Comparison of ENCODE assay signal across 11 cellular contexts in genomic region chr7:610531-611280, GRCh38.
DNase-seq lines count a peak whose midpoint lies in the region; ATAC-seq and TF ChIP-seq lines count a peak whose summit lies in the region.
"Had no signal": no experiment of that assay in that cellular context is flagged by ENCODE, and none has a peak within 500 bp of the region (broad histone marks: within the 10 kb centered on the region; RNA-seq: fewer than 3 reads in every experiment).

No MANE protein-coding gene starts in this region.

- no peaks in the 10 kb centered on the region for H3K9me3 ChIP-seq in ectodermal cell (ENCODE audit: control insufficient read depth, low read length)
- H3K9me3 ChIP-seq in mucosa of descending colon: no peaks in the 10 kb centered on the region
- no peaks in the 10 kb centered on the region for H3K9me3 ChIP-seq in upper lobe of left lung

- peaks cover 68% of the 10 kb centered on the region for H3K4me1 Mint-ChIP-seq in activated naive CD4-positive, alpha-beta T cell treated with anti-CD3 and anti-CD28 coated beads, Interleukin-2, amount 10 ng/mL, durations not matched to agents 7 days and 5 days

- TF ChIP-seq CTCF in mucosa of descending colon (IDR thresholded peaks at IDR 0.05): no peak
- TF ChIP-seq CTCF in upper lobe of left lung (IDR thresholded peaks at IDR 0.05): no peak

- no peak for TF ChIP-seq POLR2A in upper lobe of left lung (IDR thresholded peaks at IDR 0.05)

- no peaks in the 10 kb centered on the region for H3K27me3 Mint-ChIP-seq in activated naive CD4-positive, alpha-beta T cell treated with anti-CD3 and anti-CD28 coated beads, Interleukin-2, amount 10 ng/mL, durations not matched to agents 7 days and 5 days

- peak overlapping the region; percentile 67 for H3K27ac ChIP-seq in ectodermal cell (ENCODE audit: insufficient read depth, low read depth, low read length, poor library complexity, severe bottlenecking)
- peak overlapping the region; percentile 71 to 92 (median 87) for H3K27ac ChIP-seq in upper lobe of left lung

- 77 to 79% methylated on average over 21 of the region's 21 CpGs for WGBS in ectodermal cell, 2 experiments
- WGBS in upper lobe of left lung, 2 donors: 49 to 58% methylated on average over 15 to 20 of the region's 21 CpGs

- H3K27ac Mint-ChIP-seq in activated naive CD4-positive, alpha-beta T cell treated with anti-CD3 and anti-CD28 coated beads, Interleukin-2, amount 10 ng/mL, durations not matched to agents 7 days and 5 days: peak overlapping the region; percentile 26

- H3K4me3 ChIP-seq in ectodermal cell (ENCODE audit: insufficient read depth, low read depth, low read length) (no peak overlapping the region), mucosa of descending colon (no peak overlapping the region), upper lobe of left lung (no peak overlapping the region)

- ATAC-seq in mucosa of descending colon (peak; percentile 13), upper lobe of left lung (ENCODE audit: low FRiP score in 2 of 2) (peak; percentile 70 to 91), HG02970 (IDR thresholded peaks at IDR 0.05; ENCODE audit: low FRiP score, unreplicated experiment) (no peak)

- peaks cover 8% of the 10 kb centered on the region for H3K4me1 ChIP-seq in ectodermal cell (ENCODE audit: control insufficient read depth, insufficient read depth, low read length)
- no peaks in the 10 kb centered on the region for H3K4me1 ChIP-seq in mucosa of descending colon (ENCODE audit: low read depth)
- H3K4me1 ChIP-seq in upper lobe of left lung: peaks cover 24 to 36% (median 28%) of the 10 kb centered on the region in 4 donors

- TF ChIP-seq EP300 in upper lobe of left lung (IDR thresholded peaks at IDR 0.05): peak in 3 of 4 donors; percentile 70 to 93 (median 81)

- CTCF ChIA-PET in activated naive CD4-positive, alpha-beta T cell treated with anti-CD3 and anti-CD28 coated beads, Interleukin-2, amount 10 ng/mL, durations not matched to agents 7 days and 5 days (lab: Charles Lee): no interaction called here

- H3K36me3 ChIP-seq in ectodermal cell (ENCODE audit: control insufficient read depth, insufficient read depth, low read length) (no peaks in the 10 kb centered on the region), mucosa of descending colon (ENCODE audit: low read depth) (no peaks in the 10 kb centered on the region), upper lobe of left lung (no peaks in the 10 kb centered on the region)

- H3K36me3 Mint-ChIP-seq in activated naive CD4-positive, alpha-beta T cell treated with anti-CD3 and anti-CD28 coated beads, Interleukin-2, amount 10 ng/mL, durations not matched to agents 7 days and 5 days: peaks cover 14% of the 10 kb centered on the region

- intact Hi-C loops in mucosa of descending colon (cut with DNase I, micrococcal nuclease): no loop called here

- H3K27me3 ChIP-seq in ectodermal cell (ENCODE audit: control insufficient read depth, insufficient read depth, low read length, poor library complexity, severe bottlenecking) (no peaks in the 10 kb centered on the region), upper lobe of left lung (no peaks in the 10 kb centered on the region)

- DNase-seq in activated naive CD4-positive, alpha-beta T cell treated with anti-CD3 and anti-CD28 coated beads, Interleukin-2, amount 10 ng/mL, durations not matched to agents 7 days and 5 days: no peak
- DNase-seq in activated naive CD4-positive, alpha-beta T cell (lab: John Stamatoyannopoulos, UW): no peak
- DNase-seq in mucosa of descending colon: peak in 1 of 3 donors; percentile 25
- DNase-seq in upper lobe of left lung: no peak
- DNase-seq in SHP77 (lab: John Stamatoyannopoulos, UW): no peak
- no peak for DNase-seq in COR-L47 (lab: John Stamatoyannopoulos, UW)
- DNase-seq: activated CD4-positive, alpha-beta T cell treated with anti-CD3 and anti-CD28 coated beads for 4 hours; hippocampal formation; NCI-H446 had no signal

- H3K4me3 Mint-ChIP-seq in activated naive CD4-positive, alpha-beta T cell treated with anti-CD3 and anti-CD28 coated beads, Interleukin-2, amount 10 ng/mL, durations not matched to agents 7 days and 5 days: no peak overlapping the region

- no peaks in the 10 kb centered on the region for H3K9me3 Mint-ChIP-seq in activated naive CD4-positive, alpha-beta T cell treated with anti-CD3 and anti-CD28 coated beads, Interleukin-2, amount 10 ng/mL, durations not matched to agents 7 days and 5 days
